25 cellular contexts compared by ENCODE assay signal in genomic region chr5:125477586-125477975, GRCh38.
"Had no signal": no experiment of that assay in that cellular context is flagged by ENCODE, and none has a peak within 500 bp of the region (broad histone marks: within the 10 kb centered on the region; RNA-seq: fewer than 3 reads in every experiment).

No MANE protein-coding gene starts in this region.

- H3K27ac ChIP-seq: left ventricle myocardium inferior, pancreas, prostate gland, skin epidermis, stomach, testis, thyroid gland, upper lobe of right lung had no signal

- H3K9me3 ChIP-seq: left ventricle myocardium inferior, mucosa of descending colon, pancreas, prostate gland, stomach, testis, thyroid gland, transverse colon, upper lobe of right lung had no signal

- FAIRE-seq: pancreas, urothelium cell line had no signal

- ATAC-seq: naive thymus-derived CD4-positive, alpha-beta T cell; pancreas; right cardiac atrium; sciatic nerve; stimulated activated naive B cell treated with anti-CD40 and anti-IgM and Interleukin-4, amounts not matched to agents 10 μg/mL and 1 μg/mL and 100 μg/mL, for 72 hours; stimulated activated naive CD8-positive, alpha-beta T cell treated with anti-CD3 and anti-CD28 coated beads, Interleukin-15, Interleukin-2, amounts not matched to agents 100 U/mL and 50 U/mL, for 24 hours had no signal

- H3K4me1 ChIP-seq: left ventricle myocardium inferior, pancreas, testis, thyroid gland, upper lobe of right lung had no signal

- H3K27me3 ChIP-seq: pancreas, stomach, testis, thyroid gland, transverse colon, upper lobe of right lung had no signal

- DNase-seq: islet precursor cell; left ventricle myocardium inferior; midbrain; naive thymus-derived CD4-positive, alpha-beta T cell; nucleus accumbens; pancreas; retina; right cardiac atrium; stimulated activated CD4-positive, alpha-beta T cell treated with anti-CD3 and anti-CD28 coated beads, Interleukin-12 subunit alpha, Interleukin-12 subunit beta, amount 100 ng/mL, for 4 hours; stimulated activated CD4-positive, alpha-beta T cell treated with anti-CD3 and anti-CD28 coated beads, Interleukin-15, amount 100 ng/mL, for 24 hours; stimulated activated CD4-positive, alpha-beta T cell treated with anti-CD3 and anti-CD28 coated beads, Interleukin-2, amount 100 ng/mL, for 24 hours; stimulated activated CD4-positive, alpha-beta T cell treated with anti-CD3 and anti-CD28 coated beads, Interleukin-4, amount 100 ng/mL, for 1 hour; stimulated activated naive B cell treated with anti-CD40 and anti-IgM and Interleukin-4, amounts not matched to agents 10 μg/mL and 1 μg/mL and 100 μg/mL, for 72 hours; stimulated activated naive CD8-positive, alpha-beta T cell treated with anti-CD3 and anti-CD28 coated beads, Interleukin-15, Interleukin-2, amounts not matched to agents 100 U/mL and 50 U/mL, for 24 hours; stomach; testis; thyroid gland; transverse colon; upper lobe of right lung had no signal

- H3K36me3 ChIP-seq: left ventricle myocardium inferior, pancreas, prostate gland, stomach, thyroid gland, transverse colon, upper lobe of right lung had no signal

- H3K4me3 ChIP-seq: left ventricle myocardium inferior, lung, mucosa of descending colon, pancreas, prostate gland, skin epidermis, stomach, testis, thyroid gland, transverse colon, upper lobe of right lung had no signal
